In the genomic region with DNA sequence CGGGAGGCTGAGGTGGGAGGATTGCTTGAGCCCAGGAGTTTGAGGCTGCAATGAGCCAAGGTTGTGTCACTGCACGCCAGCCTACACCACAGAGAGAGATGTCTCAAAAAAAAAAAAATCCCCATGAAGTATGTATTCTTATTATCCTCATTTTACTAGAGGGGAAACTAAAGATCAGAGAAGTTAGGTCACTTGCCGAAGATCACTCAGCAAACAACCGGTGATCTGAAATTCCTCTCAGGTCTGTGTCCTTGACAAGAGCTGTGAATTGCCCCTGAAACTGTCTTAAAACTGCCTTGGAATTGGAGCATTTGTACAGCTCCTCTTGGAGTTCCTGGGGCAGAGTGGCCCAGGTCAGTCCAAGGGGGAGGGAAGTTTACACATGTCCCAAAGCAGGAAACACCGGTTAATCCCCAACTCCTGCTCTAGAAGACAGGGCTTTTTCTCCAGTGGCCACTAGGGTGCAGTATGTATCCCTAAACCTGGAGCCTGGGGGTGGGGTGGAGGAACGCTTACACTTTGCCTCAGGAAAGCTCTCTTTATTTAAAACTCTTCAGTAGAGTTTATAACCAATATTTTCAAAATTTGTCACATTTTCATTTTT, we compare ENCODE assay signal across 8 cellular contexts. TPM values are rescaled to one million over a fixed set of nuclear protein-coding genes. Genes with fewer than 3 reads are reported as not detected.
A peak's percentile ranks its signal among the peaks of the same experiment; 100 is the strongest.
DNase-seq lines count a peak whose midpoint lies in the region; ATAC-seq, FAIRE-seq and TF ChIP-seq lines count a peak whose summit lies in the region.

No MANE protein-coding gene starts in this region.

- no peaks in the 10 kb centered on the region for H3K4me1 ChIP-seq in liver (ENCODE audit: control insufficient read depth in 4 of 4, insufficient read depth in 4 of 4, low read length in 3 of 4)

- H3K36me3 ChIP-seq in liver (ENCODE audit: control insufficient read depth in 4 of 4, insufficient read depth in 3 of 4, low read depth in 1 of 4, low read length in 3 of 4), result peaks cover 5 to 30% (median 16%) of the 10 kb centered on the region in 4 donors

- H3K9me3 ChIP-seq in liver (ENCODE audit: control insufficient read depth in 4 of 4, low read length in 3 of 4), result no peaks in the 10 kb centered on the region

- H3K27ac Mint-ChIP-seq in activated CD4-positive, alpha-beta T cell treated with anti-CD3 and anti-CD28 coated beads, Interleukin-2, amount 10 ng/mL, durations not matched to agents 7 days and 5 days, result no peak overlapping the region

- CTCF ChIA-PET in activated CD4-positive, alpha-beta T cell treated with anti-CD3 and anti-CD28 coated beads, Interleukin-2, amount 10 ng/mL, durations not matched to agents 7 days and 5 days (lab: Charles Lee), result interaction anchor here (0.7 to 3.5 kb wide), 19 partner anchors 10 to 160 kb away, joined by 3 to 27 read pairs (median 4); no protein-coding TSS in a partner anchor

- peak; percentile 93 to 95 for TF ChIP-seq RAD21 in liver (IDR thresholded peaks at IDR 0.05)

- H3K4me3 Mint-ChIP-seq in activated CD4-positive, alpha-beta T cell treated with anti-CD3 and anti-CD28 coated beads, Interleukin-2, amount 10 ng/mL, durations not matched to agents 7 days and 5 days, result no peak overlapping the region

- no peaks in the 10 kb centered on the region for H3K27me3 Mint-ChIP-seq in activated CD4-positive, alpha-beta T cell treated with anti-CD3 and anti-CD28 coated beads, Interleukin-2, amount 10 ng/mL, durations not matched to agents 7 days and 5 days

- peaks cover 13% of the 10 kb centered on the region for H3K4me1 Mint-ChIP-seq in activated CD4-positive, alpha-beta T cell treated with anti-CD3 and anti-CD28 coated beads, Interleukin-2, amount 10 ng/mL, durations not matched to agents 7 days and 5 days

- POLR2A ChIA-PET in activated CD4-positive, alpha-beta T cell treated with anti-CD3 and anti-CD28 coated beads, Interleukin-2, amount 10 ng/mL, durations not matched to agents 7 days and 5 days (lab: Charles Lee), result interaction anchor here (0.6 to 1.0 kb wide), 2 partner anchors 99 to 136 kb away, joined by 3 to 4 read pairs; a partner anchor contains a TSS

- peak; percentile 92 for TF ChIP-seq CTCF in liver (IDR thresholded peaks at IDR 0.05; ENCODE audit: low read depth, low read length, missing input control)

- peak; percentile 71 for ATAC-seq in HG02870 (IDR thresholded peaks at IDR 0.05; ENCODE audit: unreplicated experiment)
- ATAC-seq in HG03097 (IDR thresholded peaks at IDR 0.05; ENCODE audit: low FRiP score, unreplicated experiment), result no peak

- no peaks in the 10 kb centered on the region for H3K27me3 ChIP-seq in liver (ENCODE audit: control insufficient read depth in 4 of 4, insufficient read depth in 4 of 4, low read length in 3 of 4)

- peak overlapping the region in 1 of 2 donors; percentile 14 for H3K9ac ChIP-seq in liver (ENCODE audit: low read depth in 1 of 2, low read length in 2 of 2)

- no peak overlapping the region for H3K4me3 ChIP-seq in liver (ENCODE audit: low read depth in 1 of 3, low read length in 3 of 3)

- H3K9me3 Mint-ChIP-seq in activated CD4-positive, alpha-beta T cell treated with anti-CD3 and anti-CD28 coated beads, Interleukin-2, amount 10 ng/mL, durations not matched to agents 7 days and 5 days, result no peaks in the 10 kb centered on the region

- FAIRE-seq in G401.6 (lab: Jason Lieb, UNC), result peak; percentile 92

- 62% methylated on average over 6 of the region's 6 CpGs for WGBS in liver

- DNase-seq in NCI-H446 treated with DMSO at 0.1 percent for 48 hours (lab: John Stamatoyannopoulos, UW) (peak; percentile 52), dermis blood vessel endothelial cell (peak; percentile 93)
- DNase-seq in activated CD4-positive, alpha-beta T cell treated with anti-CD3 and anti-CD28 coated beads, Interleukin-2, amount 10 ng/mL, durations not matched to agents 7 days and 5 days, result peak; percentile 79
- DNase-seq in stimulated activated CD4-positive, alpha-beta T cell treated with anti-CD3 and anti-CD28 coated beads, Interleukin-4, amount 100 ng/mL, for 48 hours (ENCODE audit: low read depth in 2 of 2), result peak; percentile 50 to 58

- no peak overlapping the region for H3K27ac ChIP-seq in liver (ENCODE audit: low read depth in 1 of 2, low read length in 2 of 2)

- peaks cover 5% of the 10 kb centered on the region for H3K36me3 Mint-ChIP-seq in activated CD4-positive, alpha-beta T cell treated with anti-CD3 and anti-CD28 coated beads, Interleukin-2, amount 10 ng/mL, durations not matched to agents 7 days and 5 days (ENCODE audit: low read depth)

TF ChIP-seq in liver, 16 proteins besides CTCF, POLR2A, EP300 and RAD21:
- TF ChIP-seq GABPA (IDR thresholded peaks at IDR 0.05 in 1 of 2, conservative IDR thresholded peaks at IDR 0.05 in 1 of 2) (peak in 1 of 2 donors; percentile 30), NR2F2 (IDR thresholded peaks at IDR 0.05) (no peak), FOXA2 (IDR thresholded peaks at IDR 0.05) (no peak), RXRA (IDR thresholded peaks at IDR 0.05) (peak; percentile 15 to 32), HNF4G (IDR thresholded peaks at IDR 0.05) (no peak), SP1 (IDR thresholded peaks at IDR 0.05) (peak; percentile 18), TAF1 (conservative IDR thresholded peaks at IDR 0.05) (no peak), JUND (IDR thresholded peaks at IDR 0.05) (no peak), HNF4A (conservative IDR thresholded peaks at IDR 0.05) (peak; percentile 33 to 41), EGR1 (IDR thresholded peaks at IDR 0.05; ENCODE audit: low read depth in 2 of 2) (no peak)
- TF ChIP-seq, protein P1, sequence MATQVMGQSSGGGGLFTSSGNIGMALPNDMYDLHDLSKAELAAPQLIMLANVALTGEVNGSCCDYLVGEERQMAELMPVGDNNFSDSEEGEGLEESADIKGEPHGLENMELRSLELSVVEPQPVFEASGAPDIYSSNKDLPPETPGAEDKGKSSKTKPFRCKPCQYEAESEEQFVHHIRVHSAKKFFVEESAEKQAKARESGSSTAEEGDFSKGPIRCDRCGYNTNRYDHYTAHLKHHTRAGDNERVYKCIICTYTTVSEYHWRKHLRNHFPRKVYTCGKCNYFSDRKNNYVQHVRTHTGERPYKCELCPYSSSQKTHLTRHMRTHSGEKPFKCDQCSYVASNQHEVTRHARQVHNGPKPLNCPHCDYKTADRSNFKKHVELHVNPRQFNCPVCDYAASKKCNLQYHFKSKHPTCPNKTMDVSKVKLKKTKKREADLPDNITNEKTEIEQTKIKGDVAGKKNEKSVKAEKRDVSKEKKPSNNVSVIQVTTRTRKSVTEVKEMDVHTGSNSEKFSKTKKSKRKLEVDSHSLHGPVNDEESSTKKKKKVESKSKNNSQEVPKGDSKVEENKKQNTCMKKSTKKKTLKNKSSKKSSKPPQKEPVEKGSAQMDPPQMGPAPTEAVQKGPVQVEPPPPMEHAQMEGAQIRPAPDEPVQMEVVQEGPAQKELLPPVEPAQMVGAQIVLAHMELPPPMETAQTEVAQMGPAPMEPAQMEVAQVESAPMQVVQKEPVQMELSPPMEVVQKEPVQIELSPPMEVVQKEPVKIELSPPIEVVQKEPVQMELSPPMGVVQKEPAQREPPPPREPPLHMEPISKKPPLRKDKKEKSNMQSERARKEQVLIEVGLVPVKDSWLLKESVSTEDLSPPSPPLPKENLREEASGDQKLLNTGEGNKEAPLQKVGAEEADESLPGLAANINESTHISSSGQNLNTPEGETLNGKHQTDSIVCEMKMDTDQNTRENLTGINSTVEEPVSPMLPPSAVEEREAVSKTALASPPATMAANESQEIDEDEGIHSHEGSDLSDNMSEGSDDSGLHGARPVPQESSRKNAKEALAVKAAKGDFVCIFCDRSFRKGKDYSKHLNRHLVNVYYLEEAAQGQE (IDR thresholded peaks at IDR 0.05), result no peak
- TF ChIP-seq, protein P2, sequence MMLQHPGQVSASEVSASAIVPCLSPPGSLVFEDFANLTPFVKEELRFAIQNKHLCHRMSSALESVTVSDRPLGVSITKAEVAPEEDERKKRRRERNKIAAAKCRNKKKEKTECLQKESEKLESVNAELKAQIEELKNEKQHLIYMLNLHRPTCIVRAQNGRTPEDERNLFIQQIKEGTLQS (IDR thresholded peaks at IDR 0.05), result no peak
TF ChIP-seq in liver: peak in this region for 4.

RNA-seq across cellular contexts. Expression of a gene that starts 27.6 kb away (rescaled TPM):
- under 1 TPM; 0.23 to 0.35 TPM for total RNA-seq in activated CD4-positive, alpha-beta T cell treated with anti-CD3 and anti-CD28 coated beads, Interleukin-2, amount 10 ng/mL, durations not matched to agents 7 days and 5 days
- not detected in 2 replicates for total RNA-seq in dermis blood vessel endothelial cell
- 10 to 100 TPM in 1 of 2 donors, 1 to 10 TPM in 1; 4.8 to 17.1 TPM for total RNA-seq in liver
- polyA plus RNA-seq in liver, result 10 to 100 TPM; 11.9 to 22.3 TPM
